Comparison of ENCODE assay signal across 8 cellular contexts in genomic region chr10:46556515-46557318, GRCh38. TPM values are rescaled to one million over a fixed set of nuclear protein-coding genes. Genes with fewer than 3 reads are reported as not detected.
DNase-seq lines count a peak whose midpoint lies in the region; ATAC-seq and TF ChIP-seq lines count a peak whose summit lies in the region.
"Had no signal": no experiment of that assay in that cellular context is flagged by ENCODE, and none has a peak within 500 bp of the region (broad histone marks: within the 10 kb centered on the region; RNA-seq: fewer than 3 reads in every experiment).

Gene GPRIN2, minus strand, starts transcription at chr10:46556658. Its CDS starts 5,922 bp downstream, at chr10:46550736.

- H2AFZ ChIP-seq in MM.1S (ENCODE audit: low read length): no peak within 1 kb of the TSS

- H3K4me3 ChIP-seq in MM.1S (ENCODE audit: low read length) (no peak within 1 kb of the TSS), adrenal gland (peak within 1 kb of the TSS in 1 of 4 donors; percentile 56)

- H3K36me3 ChIP-seq in MM.1S (replicated peaks; ENCODE audit: insufficient read depth, low read length) (no peaks in the 10 kb centered on the region), adrenal gland (replicated peaks in 1 of 2) (no peaks in the 10 kb centered on the region)

- H3K4me1 ChIP-seq in MM.1S (ENCODE audit: low read length) (no peaks in the 10 kb centered on the region), adrenal gland (replicated peaks in 1 of 2) (peaks cover 6 to 11% of the 10 kb centered on the region in 2 donors)

- H3K9me3 Mint-ChIP-seq in immature natural killer cell: no peaks in the 10 kb centered on the region
- H3K9me3 Mint-ChIP-seq in stimulated activated effector memory CD8-positive, alpha-beta T cell treated with anti-CD3 and anti-CD28 coated beads, Interleukin-12 subunit alpha, Interleukin-12 subunit beta, amount 100 ng/mL, for 72 hours: no peaks in the 10 kb centered on the region

- peak within 1 kb of the TSS; percentile 3 to 41 (median 27) for H3K4me3 Mint-ChIP-seq in immature natural killer cell
- H3K4me3 Mint-ChIP-seq in stimulated activated effector memory CD8-positive, alpha-beta T cell treated with anti-CD3 and anti-CD28 coated beads, Interleukin-12 subunit alpha, Interleukin-12 subunit beta, amount 100 ng/mL, for 72 hours: peak within 1 kb of the TSS; percentile 60

- H3K79me2 ChIP-seq in MM.1S (ENCODE audit: low read length): no peaks in the 10 kb centered on the region

- DNase-seq in MM.1S (peak; percentile 6), adrenal gland (peak in 6 of 7 donors; percentile 13 to 44 (median 20)), immature natural killer cell (no peak), MV-4-11 (lab: John Stamatoyannopoulos, UW) (no peak), AG08395 (ENCODE audit: low spot score) (no peak)
- peak in 1 of 2 donors; percentile 1 for DNase-seq in stimulated activated effector memory CD8-positive, alpha-beta T cell treated with anti-CD3 and anti-CD28 coated beads, Interleukin-12 subunit alpha, Interleukin-12 subunit beta, amount 100 ng/mL, for 72 hours (ENCODE audit: low spot score in 2 of 2)

- H3F3A ChIP-seq in MM.1S (ENCODE audit: insufficient read depth, low read length): no peaks in the 10 kb centered on the region

- H3K36me3 Mint-ChIP-seq in immature natural killer cell: no peaks in the 10 kb centered on the region
- no peaks in the 10 kb centered on the region for H3K36me3 Mint-ChIP-seq in stimulated activated effector memory CD8-positive, alpha-beta T cell treated with anti-CD3 and anti-CD28 coated beads, Interleukin-12 subunit alpha, Interleukin-12 subunit beta, amount 100 ng/mL, for 72 hours

- TF ChIP-seq CTCF in MM.1S (IDR thresholded peaks at IDR 0.05; ENCODE audit: low read length) (no peak), adrenal gland (IDR thresholded peaks at IDR 0.05) (no peak)

- 0 out of 2 replicates have a peak within 1 kb of the TSS, but pooled peaks have one; percentile 20 for H3K4me2 ChIP-seq in MM.1S (ENCODE audit: low read depth, low read length)

- no peak for TF ChIP-seq POLR2A in adrenal gland (IDR thresholded peaks at IDR 0.05)

- H3K27ac ChIP-seq in MM.1S (ENCODE audit: low read length) (no peak within 1 kb of the TSS), adrenal gland (no peak within 1 kb of the TSS)

- no peak for ATAC-seq in stimulated activated effector memory CD8-positive, alpha-beta T cell treated with anti-CD3 and anti-CD28 coated beads, Interleukin-12 subunit alpha, Interleukin-12 subunit beta, amount 100 ng/mL, for 72 hours
- no peak for ATAC-seq in GM18868 (IDR thresholded peaks at IDR 0.05; ENCODE audit: unreplicated experiment)

- H3K9me3 ChIP-seq in MM.1S (replicated peaks; ENCODE audit: insufficient read depth, low read length) (no peaks in the 10 kb centered on the region), adrenal gland (replicated peaks in 1 of 3) (no peaks in the 10 kb centered on the region)

- H3K9me2 ChIP-seq in MM.1S (replicated peaks; ENCODE audit: insufficient read depth, low read length): no peaks in the 10 kb centered on the region

- peaks cover 2 to 6% (median 6%) of the 10 kb centered on the region in 3 donors for H3K27me3 Mint-ChIP-seq in immature natural killer cell (ENCODE audit: low read depth in 3 of 3)

- H3K27me3 ChIP-seq in MM.1S (replicated peaks; ENCODE audit: insufficient read depth, low read length) (peaks cover 16% of the 10 kb centered on the region), adrenal gland (peaks cover 67% of the 10 kb centered on the region)

- 5 to 14% (median 7%) methylated on average over 35 to 74 of the region's 74 CpGs for WGBS in adrenal gland, 4 donors

- no peak within 1 kb of the TSS for H3K9ac ChIP-seq in MM.1S (ENCODE audit: low read length)

- intact Hi-C loops in adrenal gland (cut with DNase I): no loop called here

- no peak within 1 kb of the TSS for H3K27ac Mint-ChIP-seq in immature natural killer cell
- H3K27ac Mint-ChIP-seq in stimulated activated effector memory CD8-positive, alpha-beta T cell treated with anti-CD3 and anti-CD28 coated beads, Interleukin-12 subunit alpha, Interleukin-12 subunit beta, amount 100 ng/mL, for 72 hours: no peak within 1 kb of the TSS

- no peaks in the 10 kb centered on the region for H4K20me1 ChIP-seq in MM.1S (ENCODE audit: insufficient read depth, low read length)

- H3K4me1 Mint-ChIP-seq in immature natural killer cell: peaks cover 0 to 2% of the 10 kb centered on the region in 2 donors
- peaks cover 12% of the 10 kb centered on the region for H3K4me1 Mint-ChIP-seq in stimulated activated effector memory CD8-positive, alpha-beta T cell treated with anti-CD3 and anti-CD28 coated beads, Interleukin-12 subunit alpha, Interleukin-12 subunit beta, amount 100 ng/mL, for 72 hours

RNA-seq across cellular contexts. Expression of gene GPRIN2, which starts in this region (rescaled TPM):
- under 1 TPM in 2 of 8 donors, not detected in 6; 0.28 to 0.44 TPM for total RNA-seq in adrenal gland
- polyA plus RNA-seq in adrenal gland (under 1 TPM in 2 of 3 donors, not detected in 1; 0.17 to 0.56 TPM), immature natural killer cell (not detected)
- total RNA-seq: LHCN-M2 had no signal

Comparison
In these comparisons a context has a peak if more than half of its experiments do, and no peak if none do; other contexts are left out.
1. Peak in DNase-seq in adrenal gland; RNA of the gene not detected or under 1 TPM.